In genomic region chr16:71572497-71573116, GRCh38 we compare ENCODE assay signal across 1 cellular context.
TF ChIP-seq lines count a peak whose summit lies in the region.

No MANE protein-coding gene starts in this region.

TF ChIP-seq in GM23338, 12 proteins besides CTCF, POLR2A, EP300 and RAD21:
- TF ChIP-seq ZNF462 (CRISPR knock-in tag; IDR thresholded peaks at IDR 0.05) (no peak), EZH2phosphoT487 (IDR thresholded peaks at IDR 0.05; ENCODE audit: unreplicated experiment) (no peak), CREB1 (CRISPR knock-in tag; IDR thresholded peaks at IDR 0.05; ENCODE audit: low read depth) (no peak), ZNF114 (CRISPR knock-in tag; IDR thresholded peaks at IDR 0.05) (no peak), ZNF331 (CRISPR knock-in tag; IDR thresholded peaks at IDR 0.05; ENCODE audit: low read depth) (no peak), EZH2 (IDR thresholded peaks at IDR 0.05; ENCODE audit: low read depth, unreplicated experiment) (no peak), POLR2AphosphoS5 (IDR thresholded peaks at IDR 0.05; ENCODE audit: low read depth) (no peak), JUNB (IDR thresholded peaks at IDR 0.05; ENCODE audit: unreplicated experiment) (no peak), NANOG (IDR thresholded peaks at IDR 0.05; ENCODE audit: borderline replicate concordance) (no peak), STAT1 (IDR thresholded peaks at IDR 0.05; ENCODE audit: unreplicated experiment) (no peak)
- TF ChIP-seq, protein P1, sequence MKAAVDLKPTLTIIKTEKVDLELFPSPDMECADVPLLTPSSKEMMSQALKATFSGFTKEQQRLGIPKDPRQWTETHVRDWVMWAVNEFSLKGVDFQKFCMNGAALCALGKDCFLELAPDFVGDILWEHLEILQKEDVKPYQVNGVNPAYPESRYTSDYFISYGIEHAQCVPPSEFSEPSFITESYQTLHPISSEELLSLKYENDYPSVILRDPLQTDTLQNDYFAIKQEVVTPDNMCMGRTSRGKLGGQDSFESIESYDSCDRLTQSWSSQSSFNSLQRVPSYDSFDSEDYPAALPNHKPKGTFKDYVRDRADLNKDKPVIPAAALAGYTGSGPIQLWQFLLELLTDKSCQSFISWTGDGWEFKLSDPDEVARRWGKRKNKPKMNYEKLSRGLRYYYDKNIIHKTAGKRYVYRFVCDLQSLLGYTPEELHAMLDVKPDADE (IDR thresholded peaks at IDR 0.05) = no peak
- TF ChIP-seq, protein P2, sequence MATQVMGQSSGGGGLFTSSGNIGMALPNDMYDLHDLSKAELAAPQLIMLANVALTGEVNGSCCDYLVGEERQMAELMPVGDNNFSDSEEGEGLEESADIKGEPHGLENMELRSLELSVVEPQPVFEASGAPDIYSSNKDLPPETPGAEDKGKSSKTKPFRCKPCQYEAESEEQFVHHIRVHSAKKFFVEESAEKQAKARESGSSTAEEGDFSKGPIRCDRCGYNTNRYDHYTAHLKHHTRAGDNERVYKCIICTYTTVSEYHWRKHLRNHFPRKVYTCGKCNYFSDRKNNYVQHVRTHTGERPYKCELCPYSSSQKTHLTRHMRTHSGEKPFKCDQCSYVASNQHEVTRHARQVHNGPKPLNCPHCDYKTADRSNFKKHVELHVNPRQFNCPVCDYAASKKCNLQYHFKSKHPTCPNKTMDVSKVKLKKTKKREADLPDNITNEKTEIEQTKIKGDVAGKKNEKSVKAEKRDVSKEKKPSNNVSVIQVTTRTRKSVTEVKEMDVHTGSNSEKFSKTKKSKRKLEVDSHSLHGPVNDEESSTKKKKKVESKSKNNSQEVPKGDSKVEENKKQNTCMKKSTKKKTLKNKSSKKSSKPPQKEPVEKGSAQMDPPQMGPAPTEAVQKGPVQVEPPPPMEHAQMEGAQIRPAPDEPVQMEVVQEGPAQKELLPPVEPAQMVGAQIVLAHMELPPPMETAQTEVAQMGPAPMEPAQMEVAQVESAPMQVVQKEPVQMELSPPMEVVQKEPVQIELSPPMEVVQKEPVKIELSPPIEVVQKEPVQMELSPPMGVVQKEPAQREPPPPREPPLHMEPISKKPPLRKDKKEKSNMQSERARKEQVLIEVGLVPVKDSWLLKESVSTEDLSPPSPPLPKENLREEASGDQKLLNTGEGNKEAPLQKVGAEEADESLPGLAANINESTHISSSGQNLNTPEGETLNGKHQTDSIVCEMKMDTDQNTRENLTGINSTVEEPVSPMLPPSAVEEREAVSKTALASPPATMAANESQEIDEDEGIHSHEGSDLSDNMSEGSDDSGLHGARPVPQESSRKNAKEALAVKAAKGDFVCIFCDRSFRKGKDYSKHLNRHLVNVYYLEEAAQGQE (IDR thresholded peaks at IDR 0.05; ENCODE audit: unreplicated experiment) = no peak
